Comparison of ENCODE assay signal across 1 cellular context in genomic region chr3:163056874-163057497, GRCh38.
TF ChIP-seq lines count a peak whose summit lies in the region.

No MANE protein-coding gene starts in this region.

TF ChIP-seq in H1, 55 proteins besides CTCF, POLR2A, EP300 and RAD21:
- no peak for TF ChIP-seq KDM4A (IDR thresholded peaks at IDR 0.05; ENCODE audit: low read depth, low read length, severe bottlenecking)
- TF ChIP-seq HDAC6 (IDR thresholded peaks at IDR 0.05; ENCODE audit: low read depth, low read length), result no peak
- no peak for TF ChIP-seq MAX (IDR thresholded peaks at IDR 0.05)
- no peak for TF ChIP-seq NRF1 (IDR thresholded peaks at IDR 0.05; ENCODE audit: low read depth, low read length)
- no peak for TF ChIP-seq TEAD4 (IDR thresholded peaks at IDR 0.05; ENCODE audit: low read depth, low read length)
- no peak for TF ChIP-seq PHF8 (conservative IDR thresholded peaks at IDR 0.05; ENCODE audit: low read depth, low read length)
- TF ChIP-seq BCL11A (IDR thresholded peaks at IDR 0.05; ENCODE audit: low read depth in 2 of 2, low read length in 2 of 2), result no peak
- no peak for TF ChIP-seq KDM1A (IDR thresholded peaks at IDR 0.05; ENCODE audit: borderline replicate concordance, low read length)
- no peak for TF ChIP-seq POLR2AphosphoS5 (IDR thresholded peaks at IDR 0.05; ENCODE audit: low read depth, low read length)
- TF ChIP-seq POU5F1 (IDR thresholded peaks at IDR 0.05; ENCODE audit: low read depth, low read length), result no peak
- TF ChIP-seq TBP (IDR thresholded peaks at IDR 0.05; ENCODE audit: low read depth, low read length), result no peak
- no peak for TF ChIP-seq CHD1 (IDR thresholded peaks at IDR 0.05; ENCODE audit: low read depth, low read length)
TF ChIP-seq in H1: peak in this region for 0.
